ENCODE assay signal across 36 cellular contexts in the genomic region with DNA sequence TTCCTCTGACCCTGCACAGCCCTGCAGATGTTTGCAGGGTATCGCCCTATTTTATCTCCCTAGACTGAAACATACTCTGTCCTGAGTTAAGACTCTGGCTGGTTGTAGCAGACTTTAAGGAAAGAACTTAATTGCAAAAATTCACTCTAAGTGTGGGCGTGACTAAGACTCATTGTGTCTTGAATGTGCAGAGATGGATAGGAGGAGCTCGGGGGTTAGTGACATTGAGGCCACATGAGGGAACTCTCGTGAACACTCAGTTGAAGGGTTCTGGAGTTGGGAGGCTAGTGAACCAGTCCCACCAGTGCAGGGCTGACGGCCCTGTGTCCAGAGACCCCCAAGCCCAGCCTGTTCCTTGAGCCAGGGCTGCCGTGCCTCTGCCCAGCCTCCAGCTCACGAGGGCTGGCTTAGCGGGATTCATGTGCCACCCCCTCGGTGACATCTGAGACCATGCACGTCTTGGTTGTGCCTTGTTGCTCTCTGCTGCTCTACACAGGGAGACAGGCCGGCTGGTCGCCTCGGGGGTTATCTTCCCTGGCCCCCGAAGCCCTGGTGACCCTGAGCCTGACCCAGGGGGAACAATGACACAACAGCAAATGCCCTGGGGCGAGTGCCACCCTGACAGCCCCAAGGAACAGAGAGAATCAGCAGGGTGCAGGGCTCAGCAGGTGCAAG. TPM values are rescaled to one million over a fixed set of nuclear protein-coding genes. Genes with fewer than 3 reads are reported as not detected.
"Had no signal": no experiment of that assay in that cellular context is flagged by ENCODE, and none has a peak within 500 bp of the region (broad histone marks: within the 10 kb centered on the region; RNA-seq: fewer than 3 reads in every experiment).

No MANE protein-coding gene starts in this region.

- DNase-seq: activated CD4-positive, alpha-beta memory T cell treated with anti-CD3 and anti-CD28 coated beads, Interleukin-2, amount 10 ng/mL, durations not matched to agents 7 days and 5 days; activated CD4-positive, alpha-beta T cell treated with anti-CD3 and anti-CD28 coated beads for 1 hour; activated CD4-positive, alpha-beta T cell treated with anti-CD3 and anti-CD28 coated beads for 48 hours; activated CD4-positive, CD25-positive, alpha-beta regulatory T cell; activated CD8-positive, alpha-beta memory T cell treated with anti-CD3 and anti-CD28 coated beads for 24 hours; activated CD8-positive, alpha-beta memory T cell treated with anti-CD3 and anti-CD28 coated beads, Interleukin-2, amount 10 ng/mL, durations not matched to agents 7 days and 5 days; activated CD8-positive, alpha-beta memory T cell treated with anti-CD3 and anti-CD28 coated beads, Interleukin-2, amount 50 U/mL, for 48 hours; activated effector memory CD4-positive, alpha-beta T cell treated with anti-CD3 and anti-CD28 coated beads, Interleukin-2, amount 50 U/mL, for 16 hours; activated naive CD4-positive, alpha-beta T cell; activated naive CD4-positive, alpha-beta T cell treated with anti-CD3 and anti-CD28 coated beads, Interleukin-2, amount 50 U/mL, for 16 hours; activated naive CD8-positive, alpha-beta T cell treated with anti-CD3 and anti-CD28 coated beads for 36 hours; activated T-cell treated with anti-CD3 and anti-CD28 coated beads, Interleukin-2, amount 50 U/mL, for 1 hour; activated T-cell treated with anti-CD3 and anti-CD28 coated beads, Interleukin-2, amount 50 U/mL, for 72 hours; amniotic stem cell; aorta; brain microvascular endothelial cell; central memory CD4-positive, alpha-beta T cell; MM.1S; NCI-H1048; NCI-H1105 treated with DMSO at 0.1 percent for 48 hours; NCI-H1436; NCI-H1694; NCI-H1930; NCI-H2081 treated with DMSO at 0.1 percent for 48 hours; NCI-H226; NCI-H446 treated with DMSO at 0.1 percent for 48 hours; SHP77; SJCRH30; T1000; WERI-Rb-1 had no signal

- H3K4me3 ChIP-seq: SK-N-MC had no signal

- ATAC-seq: activated CD8-positive, alpha-beta memory T cell treated with anti-CD3 and anti-CD28 coated beads, Interleukin-2, amount 10 ng/mL, durations not matched to agents 7 days and 5 days; activated T-cell treated with anti-CD3 and anti-CD28 coated beads, Interleukin-2, amount 50 U/mL, for 72 hours; activated T-helper 17 cell treated with anti-CD3 and anti-CD28 coated beads, Interleukin-2, amount 50 U/mL, for 72 hours; Panc1 had no signal

- H3K27ac ChIP-seq: brain microvascular endothelial cell, SK-N-MC, WERI-Rb-1 had no signal

- H3K36me3 ChIP-seq: brain microvascular endothelial cell, SJCRH30, WERI-Rb-1 had no signal

- H3K9me3 ChIP-seq: SJCRH30 had no signal

- H3K27me3 ChIP-seq: SJCRH30 had no signal

RNA-seq across cellular contexts. Expression of a gene that starts 11.4 kb away (rescaled TPM):
- total RNA-seq: activated CD4-positive, alpha-beta memory T cell treated with anti-CD3 and anti-CD28 coated beads, Interleukin-2, amount 10 ng/mL, durations not matched to agents 7 days and 5 days; activated naive CD8-positive, alpha-beta T cell treated with anti-CD3 and anti-CD28 coated beads for 36 hours; activated T-helper 17 cell treated with anti-CD3 and anti-CD28 coated beads, Interleukin-2, amount 50 U/mL, for 72 hours; RPMI7951; T-helper 1 cell treated with Interleukin-12 subunit alpha and Interleukin-12 subunit beta and Interleukin-4 antibody, amounts not matched to agents 30 ng/mL and 1 ng/mL, for 36 hours had no signal

RNA-seq across cellular contexts. Expression of a gene that starts 25.8 kb away (rescaled TPM):
- total RNA-seq: activated CD4-positive, alpha-beta memory T cell treated with anti-CD3 and anti-CD28 coated beads, Interleukin-2, amount 10 ng/mL, durations not matched to agents 7 days and 5 days; activated CD8-positive, alpha-beta memory T cell treated with anti-CD3 and anti-CD28 coated beads, Interleukin-2, amount 10 ng/mL, durations not matched to agents 7 days and 5 days; activated naive CD8-positive, alpha-beta T cell treated with anti-CD3 and anti-CD28 coated beads for 36 hours; activated T-helper 17 cell treated with anti-CD3 and anti-CD28 coated beads, Interleukin-2, amount 50 U/mL, for 72 hours; RPMI7951; T-helper 1 cell treated with Interleukin-12 subunit alpha and Interleukin-12 subunit beta and Interleukin-4 antibody, amounts not matched to agents 30 ng/mL and 1 ng/mL, for 36 hours; T-helper 2 cell treated with Interferon-gamma antibody and Interleukin-4, amounts not matched to agents 100 ng/mL and 5 ng/mL, for 36 hours had no signal

RNA-seq across cellular contexts. Expression of a gene that starts 34.8 kb away (rescaled TPM):
- total RNA-seq: activated CD4-positive, alpha-beta memory T cell treated with anti-CD3 and anti-CD28 coated beads, Interleukin-2, amount 10 ng/mL, durations not matched to agents 7 days and 5 days; T-helper 1 cell treated with Interleukin-12 subunit alpha and Interleukin-12 subunit beta and Interleukin-4 antibody, amounts not matched to agents 30 ng/mL and 1 ng/mL, for 36 hours; T-helper 2 cell treated with Interferon-gamma antibody and Interleukin-4, amounts not matched to agents 100 ng/mL and 5 ng/mL, for 36 hours had no signal
